Comparison of ENCODE assay signal across 21 cellular contexts in genomic region chr18:35051978-35052377, GRCh38. TPM values are rescaled to one million over a fixed set of nuclear protein-coding genes. Genes with fewer than 3 reads are reported as not detected.
DNase-seq lines count a peak whose midpoint lies in the region; ATAC-seq and TF ChIP-seq lines count a peak whose summit lies in the region.
"Had no signal": no experiment of that assay in that cellular context is flagged by ENCODE, and none has a peak within 500 bp of the region (broad histone marks: within the 10 kb centered on the region; RNA-seq: fewer than 3 reads in every experiment).

No MANE protein-coding gene starts in this region.

- TF ChIP-seq CTCF in right atrium auricular region (IDR thresholded peaks at IDR 0.05) (no peak), upper lobe of right lung (IDR thresholded peaks at IDR 0.05) (no peak), PC-9 (conservative IDR thresholded peaks at IDR 0.05) (no peak)
- no peak for TF ChIP-seq CTCF in activated CD8-positive, alpha-beta T cell treated with anti-CD3 and anti-CD28 coated beads for 36 hours (IDR thresholded peaks at IDR 0.05)

- peaks cover 5% of the 10 kb centered on the region for H3K9me3 Mint-ChIP-seq in activated CD8-positive, alpha-beta T cell treated with anti-CD3 and anti-CD28 coated beads for 36 hours

- no peak for DNase-seq in Right ventricle myocardium superior
- DNase-seq in right atrium auricular region (ENCODE audit: low spot score): no peak
- peak; percentile 41 for DNase-seq in astrocyte of the hippocampus (ENCODE audit: low read depth, low spot score)
- no peak for DNase-seq in left ventricle myocardium superior
- no peak for DNase-seq in upper lobe of right lung
- no peak for DNase-seq in activated CD8-positive, alpha-beta T cell treated with anti-CD3 and anti-CD28 coated beads for 36 hours
- DNase-seq in posterior cingulate gyrus: no peak
- no peak for DNase-seq in PC-9
- DNase-seq: 8988T; activated CD4-positive, alpha-beta T cell treated with anti-CD3 and anti-CD28 coated beads for 4 hours; DND-41; kidney glomerular epithelial cell; NCI-H1436 treated with DMSO at 0.1 percent for 48 hours; NCI-H524 treated with DMSO at 0.1 percent for 48 hours; sigmoid colon; stimulated activated CD4-positive, alpha-beta T cell treated with anti-CD3 and anti-CD28 coated beads, Interleukin-2, amount 100 ng/mL, for 24 hours; stimulated activated naive CD8-positive, alpha-beta T cell treated with anti-CD3 and anti-CD28 coated beads, Interleukin-15, Interleukin-2, amounts not matched to agents 100 U/mL and 50 U/mL, for 24 hours; SW 1271; trophoblast cell had no signal

- POLR2A ChIA-PET in activated CD8-positive, alpha-beta T cell treated with anti-CD3 and anti-CD28 coated beads for 36 hours (lab: Charles Lee): no interaction called here
- POLR2A ChIA-PET in PC-9 (lab: Charles Lee; ENCODE audit: unreplicated experiment): no interaction called here

- no peaks in the 10 kb centered on the region for H3K9me3 ChIP-seq in right atrium auricular region
- no peaks in the 10 kb centered on the region for H3K9me3 ChIP-seq in upper lobe of right lung
- H3K9me3 ChIP-seq in PC-9 (ENCODE audit: insufficient read depth, low read depth): no peaks in the 10 kb centered on the region
- H3K9me3 ChIP-seq: breast epithelium, sigmoid colon had no signal

- H3K27me3 ChIP-seq in right atrium auricular region (no peaks in the 10 kb centered on the region), upper lobe of right lung (no peaks in the 10 kb centered on the region), PC-9 (ENCODE audit: insufficient read depth, low read depth) (no peaks in the 10 kb centered on the region)
- H3K27me3 ChIP-seq: breast epithelium, sigmoid colon had no signal

- no peaks in the 10 kb centered on the region for H3K27me3 Mint-ChIP-seq in activated CD8-positive, alpha-beta T cell treated with anti-CD3 and anti-CD28 coated beads for 36 hours

- peaks cover 27% of the 10 kb centered on the region for H3K36me3 Mint-ChIP-seq in activated CD8-positive, alpha-beta T cell treated with anti-CD3 and anti-CD28 coated beads for 36 hours (ENCODE audit: low read depth)

- no peak overlapping the region for H3K4me2 ChIP-seq in PC-9

- no peak overlapping the region for H3K4me3 ChIP-seq in right atrium auricular region
- H3K4me3 ChIP-seq in upper lobe of right lung: no peak overlapping the region
- no peak overlapping the region for H3K4me3 ChIP-seq in PC-9
- H3K4me3 ChIP-seq: breast epithelium, sigmoid colon had no signal

- no peak overlapping the region for H3K4me3 Mint-ChIP-seq in activated CD8-positive, alpha-beta T cell treated with anti-CD3 and anti-CD28 coated beads for 36 hours

- peak overlapping the region in 1 of 2 donors; percentile 72 for H3K27ac ChIP-seq in right atrium auricular region
- peak overlapping the region; percentile 3 for H3K27ac ChIP-seq in upper lobe of right lung
- no peak overlapping the region for H3K27ac ChIP-seq in PC-9
- H3K27ac ChIP-seq: breast epithelium had no signal

- ATAC-seq in Right ventricle myocardium superior (ENCODE audit: poor library complexity) (peak; percentile 30), left ventricle myocardium superior (peak; percentile 61), upper lobe of right lung (no peak)
- no peak for ATAC-seq in activated CD8-positive, alpha-beta T cell treated with anti-CD3 and anti-CD28 coated beads for 36 hours
- ATAC-seq: HepG2; stimulated activated naive CD8-positive, alpha-beta T cell treated with anti-CD3 and anti-CD28 coated beads, Interleukin-15, Interleukin-2, amounts not matched to agents 100 U/mL and 50 U/mL, for 24 hours had no signal

- peaks cover 0 to 49% of the 10 kb centered on the region in 2 donors for H3K4me1 ChIP-seq in right atrium auricular region
- H3K4me1 ChIP-seq in upper lobe of right lung: peaks cover 33% of the 10 kb centered on the region
- no peaks in the 10 kb centered on the region for H3K4me1 ChIP-seq in PC-9 (replicated peaks; ENCODE audit: insufficient read depth)
- H3K4me1 ChIP-seq: breast epithelium had no signal

- H3K4me1 Mint-ChIP-seq in activated CD8-positive, alpha-beta T cell treated with anti-CD3 and anti-CD28 coated beads for 36 hours (ENCODE audit: low read depth): peaks cover 68% of the 10 kb centered on the region

- H2AFZ ChIP-seq in PC-9: no peak overlapping the region

- no peak overlapping the region for H3K27ac Mint-ChIP-seq in activated CD8-positive, alpha-beta T cell treated with anti-CD3 and anti-CD28 coated beads for 36 hours

- H3K36me3 ChIP-seq in right atrium auricular region (no peaks in the 10 kb centered on the region), upper lobe of right lung (no peaks in the 10 kb centered on the region), PC-9 (ENCODE audit: low read depth) (no peaks in the 10 kb centered on the region)
- H3K36me3 ChIP-seq: breast epithelium, sigmoid colon had no signal

- intact Hi-C loops in Right ventricle myocardium superior (cut with DNase I): no loop called here
- intact Hi-C loops in left ventricle myocardium superior (cut with micrococcal nuclease): no loop called here
- intact Hi-C loops in upper lobe of right lung (cut with DNase I): no loop called here
- intact Hi-C loops in activated CD8-positive, alpha-beta T cell treated with anti-CD3 and anti-CD28 coated beads for 36 hours (cut with micrococcal nuclease): no loop called here
- intact Hi-C loops in posterior cingulate gyrus (cut with DNase I): no loop called here
- intact Hi-C loops in PC-9 (cut with micrococcal nuclease; ENCODE audit: unreplicated experiment): no loop called here

- H3K9me2 ChIP-seq in PC-9 (ENCODE audit: insufficient read depth): no peaks in the 10 kb centered on the region

- H3K79me2 ChIP-seq in PC-9 (ENCODE audit: low read depth): no peaks in the 10 kb centered on the region

- CTCF ChIA-PET in activated CD8-positive, alpha-beta T cell treated with anti-CD3 and anti-CD28 coated beads for 36 hours (lab: Charles Lee): interaction anchor here (1.0 to 1.8 kb wide), 4 partner anchors 14 to 92 kb away, joined by 3 to 7 read pairs (median 4); no protein-coding TSS in a partner anchor
- CTCF ChIA-PET in PC-9 (lab: Charles Lee): no interaction called here

- no peaks in the 10 kb centered on the region for H3F3A ChIP-seq in PC-9 (ENCODE audit: insufficient read depth, low read depth)

- no TSS peak for BruUV-seq in PC-9 (replicated peaks; lab: Mats Ljungman, UMichigan)

- H4K20me1 ChIP-seq in PC-9 (ENCODE audit: insufficient read depth): no peaks in the 10 kb centered on the region

RNA-seq across cellular contexts. Expression of gene MAPRE2, which starts 10.8 kb away (rescaled TPM):
- 101 TPM for total RNA-seq in Right ventricle myocardium superior
- 100 to 1,000 TPM; 107 to 133 TPM for total RNA-seq in right atrium auricular region
- 111 TPM for total RNA-seq in left ventricle myocardium superior
- 35.4 TPM for total RNA-seq in upper lobe of right lung
- 10 to 100 TPM; 70.7 to 72.7 TPM for total RNA-seq in activated CD8-positive, alpha-beta T cell treated with anti-CD3 and anti-CD28 coated beads for 36 hours
- total RNA-seq in PC-9 (2021): 9.1 and 10.9 TPM in 2 replicates

Comparison
In these comparisons a context has a peak if more than half of its experiments do, and no peak if none do; other contexts are left out.
1. ATAC-seq: peak in Right ventricle myocardium superior (single experiment) and left ventricle myocardium superior (single experiment); none in upper lobe of right lung (single experiment) and activated CD8-positive, alpha-beta T cell treated with anti-CD3 and anti-CD28 coated beads for 36 hours (single experiment).